8 cellular contexts compared by ENCODE assay signal in genomic region chr17:49763735-49764558, GRCh38. TPM values are rescaled to one million over a fixed set of nuclear protein-coding genes. Genes with fewer than 3 reads are reported as not detected.
DNase-seq lines count a peak whose midpoint lies in the region; ATAC-seq and TF ChIP-seq lines count a peak whose summit lies in the region.

A gene with protein sequence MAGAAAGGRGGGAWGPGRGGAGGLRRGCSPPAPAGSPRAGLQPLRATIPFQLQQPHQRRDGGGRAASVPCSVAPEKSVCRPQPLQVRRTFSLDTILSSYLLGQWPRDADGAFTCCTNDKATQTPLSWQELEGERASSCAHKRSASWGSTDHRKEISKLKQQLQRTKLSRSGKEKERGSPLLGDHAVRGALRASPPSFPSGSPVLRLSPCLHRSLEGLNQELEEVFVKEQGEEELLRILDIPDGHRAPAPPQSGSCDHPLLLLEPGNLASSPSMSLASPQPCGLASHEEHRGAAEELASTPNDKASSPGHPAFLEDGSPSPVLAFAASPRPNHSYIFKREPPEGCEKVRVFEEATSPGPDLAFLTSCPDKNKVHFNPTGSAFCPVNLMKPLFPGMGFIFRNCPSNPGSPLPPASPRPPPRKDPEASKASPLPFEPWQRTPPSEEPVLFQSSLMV (minus strand): TSS chr17:49764131. CDS start chr17:49764087, 44 bp downstream.

- H3K9me3 ChIP-seq in thoracic aorta: no peaks in the 10 kb centered on the region

- peak within 1 kb of the TSS; percentile 58 to 65 for H3K27ac ChIP-seq in thoracic aorta

- POLR2A ChIA-PET in GM10248 (lab: Yijun Ruan, JAX): interaction anchor here (0.5 to 2.1 kb wide), 22 partner anchors 10 to 967 kb away, joined by 3 to 20 read pairs (median 6); partner anchors contain the start of genes KAT7 and SLC35B1

- H3K4me1 ChIP-seq in thoracic aorta (ENCODE audit: control insufficient read depth in 1 of 2, low read depth in 2 of 2): peaks cover 14 to 27% of the 10 kb centered on the region in 2 donors

- no peak for TF ChIP-seq CTCF in GM10248 (IDR thresholded peaks at IDR 0.05; ENCODE audit: control extremely low read depth, extremely low read depth, low read depth, missing control alignments)
- no peak for TF ChIP-seq CTCF in omental fat pad (IDR thresholded peaks at IDR 0.05)
- TF ChIP-seq CTCF in thoracic aorta (IDR thresholded peaks at IDR 0.05): no peak

- ATAC-seq in HG02610 (IDR thresholded peaks at IDR 0.05; ENCODE audit: unreplicated experiment) (peak; percentile 91), SK-N-SH treated with all-trans-retinoic acid at 6 μM for 48 hours (peak; percentile 98), omental fat pad (ENCODE audit: low FRiP score) (peak; percentile 99), thoracic aorta (ENCODE audit: insufficient number of reproducible peaks, low FRiP score, low read depth) (peak; percentile 99)

- no peaks in the 10 kb centered on the region for H3K27me3 ChIP-seq in thoracic aorta (replicated peaks; ENCODE audit: insufficient read depth)

- peak; percentile 99 for DNase-seq in GM10248 (ENCODE audit: extremely low spot score)
- DNase-seq in NCI-H1092 treated with DMSO at 0.1 percent for 48 hours (lab: John Stamatoyannopoulos, UW): peak; percentile 97
- peak; percentile 96 for DNase-seq in activated naive CD4-positive, alpha-beta T cell treated with anti-CD3 and anti-CD28 coated beads, Interleukin-2, amount 50 U/mL, for 16 hours
- peak; percentile 99 for DNase-seq in glomerular visceral epithelial cell (ENCODE audit: extremely low spot score)
- peak; percentile 83 for DNase-seq in omental fat pad (ENCODE audit: low spot score)
- peak; percentile 92 for DNase-seq in thoracic aorta (ENCODE audit: low spot score)

- CTCF ChIA-PET in GM10248 (lab: Yijun Ruan, JAX): interaction anchor here (0.9 to 7.2 kb wide), 10 partner anchors 10 to 207 kb away, joined by 3 to 50 read pairs (median 5); partner anchors contain the start of gene SLC35B1

- no peaks in the 10 kb centered on the region for H3K36me3 ChIP-seq in thoracic aorta

- H3K4me3 ChIP-seq in thoracic aorta: peak within 1 kb of the TSS; percentile 92

TF ChIP-seq in SK-N-SH treated with all-trans-retinoic acid at 6 μM for 48 hours, 23 proteins besides CTCF, POLR2A, EP300 and RAD21:
- TF ChIP-seq PPARA (CRISPR knock-in tag; IDR thresholded peaks at IDR 0.05; ENCODE audit: borderline replicate concordance): no peak
- TF ChIP-seq CSRNP3 (CRISPR knock-in tag; IDR thresholded peaks at IDR 0.05): no peak
- TF ChIP-seq ARNTL (CRISPR knock-in tag; IDR thresholded peaks at IDR 0.05; ENCODE audit: borderline replicate concordance, low read depth): no peak
- TF ChIP-seq ZFP30 (CRISPR knock-in tag; IDR thresholded peaks at IDR 0.05): no peak
- no peak for TF ChIP-seq POU6F1 (CRISPR knock-in tag; IDR thresholded peaks at IDR 0.05; ENCODE audit: borderline replicate concordance, low read depth)
- TF ChIP-seq, protein P1, sequence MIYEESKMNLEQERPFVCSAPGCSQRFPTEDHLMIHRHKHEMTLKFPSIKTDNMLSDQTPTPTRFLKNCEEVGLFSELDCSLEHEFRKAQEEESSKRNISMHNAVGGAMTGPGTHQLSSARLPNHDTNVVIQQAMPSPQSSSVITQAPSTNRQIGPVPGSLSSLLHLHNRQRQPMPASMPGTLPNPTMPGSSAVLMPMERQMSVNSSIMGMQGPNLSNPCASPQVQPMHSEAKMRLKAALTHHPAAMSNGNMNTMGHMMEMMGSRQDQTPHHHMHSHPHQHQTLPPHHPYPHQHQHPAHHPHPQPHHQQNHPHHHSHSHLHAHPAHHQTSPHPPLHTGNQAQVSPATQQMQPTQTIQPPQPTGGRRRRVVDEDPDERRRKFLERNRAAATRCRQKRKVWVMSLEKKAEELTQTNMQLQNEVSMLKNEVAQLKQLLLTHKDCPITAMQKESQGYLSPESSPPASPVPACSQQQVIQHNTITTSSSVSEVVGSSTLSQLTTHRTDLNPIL (CRISPR knock-in tag; IDR thresholded peaks at IDR 0.05; ENCODE audit: low read depth): no peak
- no peak for TF ChIP-seq GLIS3 (CRISPR knock-in tag; IDR thresholded peaks at IDR 0.05)
- no peak for TF ChIP-seq ESRRG (CRISPR knock-in tag; IDR thresholded peaks at IDR 0.05)
- TF ChIP-seq ZC3H10 (CRISPR knock-in tag; IDR thresholded peaks at IDR 0.05): no peak
- TF ChIP-seq ZNF565 (CRISPR knock-in tag; conservative IDR thresholded peaks at IDR 0.05; ENCODE audit: low read depth): no peak

RNA-seq across cellular contexts. Expression of the gene that starts here (rescaled TPM):
- total RNA-seq in omental fat pad: 10 to 100 TPM in 2 of 4 donors, 1 to 10 TPM in 2; 4.1 to 15.8 (median 10.7) TPM
- 10 to 100 TPM; 12.1 to 23.7 TPM for total RNA-seq in thoracic aorta

Comparison
In these comparisons a context has a peak if more than half of its experiments do, and no peak if none do; other contexts are left out.
1. Peak in every context shown above with its lines: DNase-seq, ATAC-seq, H3K4me3 ChIP-seq and H3K27ac ChIP-seq.